ENCODE assay signal across 1 cellular context in the genomic region with DNA sequence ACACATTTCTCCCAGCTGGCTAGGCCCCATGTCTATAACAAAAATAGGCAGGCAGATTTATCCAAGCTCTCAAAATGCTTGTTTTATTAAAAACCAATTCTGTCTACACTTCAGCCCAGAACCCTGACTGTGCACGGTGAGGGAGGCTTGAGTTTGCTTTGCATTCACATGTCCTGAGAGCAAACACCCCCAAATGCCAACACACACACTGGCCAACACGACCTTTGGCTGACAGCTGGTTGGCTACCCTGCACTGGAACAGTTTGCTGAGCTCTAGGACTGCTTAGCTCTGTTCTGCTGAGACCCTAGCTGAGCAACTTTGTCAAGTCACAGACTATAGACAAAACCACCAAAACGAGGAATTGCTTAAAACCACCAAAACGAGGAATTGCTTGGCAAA.
TF ChIP-seq lines count a peak whose summit lies in the region.

No MANE protein-coding gene starts in this region.

TF ChIP-seq in HepG2, 621 proteins besides CTCF, POLR2A, EP300 and RAD21 (continued from another document and continues in another):
- TF ChIP-seq, protein P1, sequence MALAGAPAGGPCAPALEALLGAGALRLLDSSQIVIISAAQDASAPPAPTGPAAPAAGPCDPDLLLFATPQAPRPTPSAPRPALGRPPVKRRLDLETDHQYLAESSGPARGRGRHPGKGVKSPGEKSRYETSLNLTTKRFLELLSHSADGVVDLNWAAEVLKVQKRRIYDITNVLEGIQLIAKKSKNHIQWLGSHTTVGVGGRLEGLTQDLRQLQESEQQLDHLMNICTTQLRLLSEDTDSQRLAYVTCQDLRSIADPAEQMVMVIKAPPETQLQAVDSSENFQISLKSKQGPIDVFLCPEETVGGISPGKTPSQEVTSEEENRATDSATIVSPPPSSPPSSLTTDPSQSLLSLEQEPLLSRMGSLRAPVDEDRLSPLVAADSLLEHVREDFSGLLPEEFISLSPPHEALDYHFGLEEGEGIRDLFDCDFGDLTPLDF (CRISPR knock-in tag; IDR thresholded peaks at IDR 0.05) = no peak
- TF ChIP-seq ZNF143 (CRISPR knock-in tag; IDR thresholded peaks at IDR 0.05) = no peak
- no peak for TF ChIP-seq ZFP62 (CRISPR knock-in tag; IDR thresholded peaks at IDR 0.05)
- peak; percentile 88 for TF ChIP-seq KMT2A (CRISPR knock-in tag; IDR thresholded peaks at IDR 0.05)
- no peak for TF ChIP-seq CBX5 (CRISPR knock-in tag; IDR thresholded peaks at IDR 0.05; ENCODE audit: borderline replicate concordance)
- TF ChIP-seq, protein P2, sequence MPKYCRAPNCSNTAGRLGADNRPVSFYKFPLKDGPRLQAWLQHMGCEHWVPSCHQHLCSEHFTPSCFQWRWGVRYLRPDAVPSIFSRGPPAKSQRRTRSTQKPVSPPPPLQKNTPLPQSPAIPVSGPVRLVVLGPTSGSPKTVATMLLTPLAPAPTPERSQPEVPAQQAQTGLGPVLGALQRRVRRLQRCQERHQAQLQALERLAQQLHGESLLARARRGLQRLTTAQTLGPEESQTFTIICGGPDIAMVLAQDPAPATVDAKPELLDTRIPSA (CRISPR knock-in tag; IDR thresholded peaks at IDR 0.05; ENCODE audit: borderline replicate concordance) = no peak
- no peak for TF ChIP-seq ZNF317 (CRISPR knock-in tag; IDR thresholded peaks at IDR 0.05)
- no peak for TF ChIP-seq ZNF17 (CRISPR knock-in tag; IDR thresholded peaks at IDR 0.05)
- TF ChIP-seq TBX2 (CRISPR knock-in tag; IDR thresholded peaks at IDR 0.05; ENCODE audit: borderline replicate concordance) = peak; percentile 60; the same call in 1 of the 2 replicates
- no peak for TF ChIP-seq GTF3A (CRISPR knock-in tag; conservative IDR thresholded peaks at IDR 0.05)
- TF ChIP-seq, protein P3, sequence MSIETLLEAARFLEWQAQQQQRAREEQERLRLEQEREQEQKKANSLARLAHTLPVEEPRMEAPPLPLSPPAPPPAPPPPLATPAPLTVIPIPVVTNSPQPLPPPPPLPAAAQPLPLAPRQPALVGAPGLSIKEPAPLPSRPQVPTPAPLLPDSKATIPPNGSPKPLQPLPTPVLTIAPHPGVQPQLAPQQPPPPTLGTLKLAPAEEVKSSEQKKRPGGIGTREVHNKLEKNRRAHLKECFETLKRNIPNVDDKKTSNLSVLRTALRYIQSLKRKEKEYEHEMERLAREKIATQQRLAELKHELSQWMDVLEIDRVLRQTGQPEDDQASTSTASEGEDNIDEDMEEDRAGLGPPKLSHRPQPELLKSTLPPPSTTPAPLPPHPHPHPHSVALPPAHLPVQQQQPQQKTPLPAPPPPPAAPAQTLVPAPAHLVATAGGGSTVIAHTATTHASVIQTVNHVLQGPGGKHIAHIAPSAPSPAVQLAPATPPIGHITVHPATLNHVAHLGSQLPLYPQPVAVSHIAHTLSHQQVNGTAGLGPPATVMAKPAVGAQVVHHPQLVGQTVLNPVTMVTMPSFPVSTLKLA (IDR thresholded peaks at IDR 0.05) = no peak
- no peak for TF ChIP-seq SCMH1 (CRISPR knock-in tag; IDR thresholded peaks at IDR 0.05; ENCODE audit: borderline replicate concordance)
- TF ChIP-seq PHF20 (CRISPR knock-in tag; IDR thresholded peaks at IDR 0.05) = no peak
- no peak for TF ChIP-seq HDAC6 (IDR thresholded peaks at IDR 0.05; ENCODE audit: low read depth, low read length)
- no peak for TF ChIP-seq CBX2 (IDR thresholded peaks at IDR 0.05; ENCODE audit: low read depth, low read length)
- TF ChIP-seq CBX2 (CRISPR knock-in tag; IDR thresholded peaks at IDR 0.05; ENCODE audit: low read depth) = no peak
- TF ChIP-seq HNRNPH1 (optimal IDR thresholded peaks at IDR 0.05; ENCODE audit: low read depth, low read length) = no peak
- TF ChIP-seq U2AF1 (optimal IDR thresholded peaks at IDR 0.05; ENCODE audit: low read depth, low read length) = no peak
- TF ChIP-seq HOXD1 (CRISPR knock-in tag; IDR thresholded peaks at IDR 0.05) = no peak
- TF ChIP-seq MIER2 (CRISPR knock-in tag; IDR thresholded peaks at IDR 0.05) = peak; percentile 65; the same call in 1 of the 2 replicates
- TF ChIP-seq, protein P4, sequence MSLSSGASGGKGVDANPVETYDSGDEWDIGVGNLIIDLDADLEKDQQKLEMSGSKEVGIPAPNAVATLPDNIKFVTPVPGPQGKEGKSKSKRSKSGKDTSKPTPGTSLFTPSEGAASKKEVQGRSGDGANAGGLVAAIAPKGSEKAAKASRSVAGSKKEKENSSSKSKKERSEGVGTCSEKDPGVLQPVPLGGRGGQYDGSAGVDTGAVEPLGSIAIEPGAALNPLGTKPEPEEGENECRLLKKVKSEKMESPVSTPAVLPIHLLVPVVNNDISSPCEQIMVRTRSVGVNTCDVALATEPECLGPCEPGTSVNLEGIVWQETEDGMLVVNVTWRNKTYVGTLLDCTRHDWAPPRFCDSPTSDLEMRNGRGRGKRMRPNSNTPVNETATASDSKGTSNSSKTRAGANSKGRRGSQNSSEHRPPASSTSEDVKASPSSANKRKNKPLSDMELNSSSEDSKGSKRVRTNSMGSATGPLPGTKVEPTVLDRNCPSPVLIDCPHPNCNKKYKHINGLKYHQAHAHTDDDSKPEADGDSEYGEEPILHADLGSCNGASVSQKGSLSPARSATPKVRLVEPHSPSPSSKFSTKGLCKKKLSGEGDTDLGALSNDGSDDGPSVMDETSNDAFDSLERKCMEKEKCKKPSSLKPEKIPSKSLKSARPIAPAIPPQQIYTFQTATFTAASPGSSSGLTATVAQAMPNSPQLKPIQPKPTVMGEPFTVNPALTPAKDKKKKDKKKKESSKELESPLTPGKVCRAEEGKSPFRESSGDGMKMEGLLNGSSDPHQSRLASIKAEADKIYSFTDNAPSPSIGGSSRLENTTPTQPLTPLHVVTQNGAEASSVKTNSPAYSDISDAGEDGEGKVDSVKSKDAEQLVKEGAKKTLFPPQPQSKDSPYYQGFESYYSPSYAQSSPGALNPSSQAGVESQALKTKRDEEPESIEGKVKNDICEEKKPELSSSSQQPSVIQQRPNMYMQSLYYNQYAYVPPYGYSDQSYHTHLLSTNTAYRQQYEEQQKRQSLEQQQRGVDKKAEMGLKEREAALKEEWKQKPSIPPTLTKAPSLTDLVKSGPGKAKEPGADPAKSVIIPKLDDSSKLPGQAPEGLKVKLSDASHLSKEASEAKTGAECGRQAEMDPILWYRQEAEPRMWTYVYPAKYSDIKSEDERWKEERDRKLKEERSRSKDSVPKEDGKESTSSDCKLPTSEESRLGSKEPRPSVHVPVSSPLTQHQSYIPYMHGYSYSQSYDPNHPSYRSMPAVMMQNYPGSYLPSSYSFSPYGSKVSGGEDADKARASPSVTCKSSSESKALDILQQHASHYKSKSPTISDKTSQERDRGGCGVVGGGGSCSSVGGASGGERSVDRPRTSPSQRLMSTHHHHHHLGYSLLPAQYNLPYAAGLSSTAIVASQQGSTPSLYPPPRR (CRISPR knock-in tag; IDR thresholded peaks at IDR 0.05; ENCODE audit: borderline replicate concordance) = no peak
- TF ChIP-seq, protein P5, sequence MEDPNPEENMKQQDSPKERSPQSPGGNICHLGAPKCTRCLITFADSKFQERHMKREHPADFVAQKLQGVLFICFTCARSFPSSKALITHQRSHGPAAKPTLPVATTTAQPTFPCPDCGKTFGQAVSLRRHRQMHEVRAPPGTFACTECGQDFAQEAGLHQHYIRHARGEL (CRISPR knock-in tag; IDR thresholded peaks at IDR 0.05) = no peak
- TF ChIP-seq, protein P6, sequence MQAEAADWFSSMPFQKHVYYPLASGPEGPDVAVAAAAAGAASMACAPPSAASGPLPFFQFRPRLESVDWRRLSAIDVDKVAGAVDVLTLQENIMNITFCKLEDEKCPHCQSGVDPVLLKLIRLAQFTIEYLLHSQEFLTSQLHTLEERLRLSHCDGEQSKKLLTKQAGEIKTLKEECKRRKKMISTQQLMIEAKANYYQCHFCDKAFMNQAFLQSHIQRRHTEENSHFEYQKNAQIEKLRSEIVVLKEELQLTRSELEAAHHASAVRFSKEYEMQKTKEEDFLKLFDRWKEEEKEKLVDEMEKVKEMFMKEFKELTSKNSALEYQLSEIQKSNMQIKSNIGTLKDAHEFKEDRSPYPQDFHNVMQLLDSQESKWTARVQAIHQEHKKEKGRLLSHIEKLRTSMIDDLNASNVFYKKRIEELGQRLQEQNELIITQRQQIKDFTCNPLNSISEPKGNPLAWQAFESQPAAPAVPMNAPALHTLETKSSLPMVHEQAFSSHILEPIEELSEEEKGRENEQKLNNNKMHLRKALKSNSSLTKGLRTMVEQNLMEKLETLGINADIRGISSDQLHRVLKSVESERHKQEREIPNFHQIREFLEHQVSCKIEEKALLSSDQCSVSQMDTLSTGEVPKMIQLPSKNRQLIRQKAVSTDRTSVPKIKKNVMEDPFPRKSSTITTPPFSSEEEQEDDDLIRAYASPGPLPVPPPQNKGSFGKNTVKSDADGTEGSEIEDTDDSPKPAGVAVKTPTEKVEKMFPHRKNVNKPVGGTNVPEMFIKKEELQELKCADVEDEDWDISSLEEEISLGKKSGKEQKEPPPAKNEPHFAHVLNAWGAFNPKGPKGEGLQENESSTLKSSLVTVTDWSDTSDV (CRISPR knock-in tag; IDR thresholded peaks at IDR 0.05) = no peak
- no peak; the same call in 1 of the 2 replicates for TF ChIP-seq ZSCAN21 (CRISPR knock-in tag; IDR thresholded peaks at IDR 0.05; ENCODE audit: borderline replicate concordance)
- no peak for TF ChIP-seq ZNF619 (CRISPR knock-in tag; IDR thresholded peaks at IDR 0.05)
- no peak for TF ChIP-seq ZBTB7A (CRISPR knock-in tag; IDR thresholded peaks at IDR 0.05)
- TF ChIP-seq TSC22D2 (CRISPR knock-in tag; IDR thresholded peaks at IDR 0.05; ENCODE audit: borderline replicate concordance) = no peak
- TF ChIP-seq, protein P7, sequence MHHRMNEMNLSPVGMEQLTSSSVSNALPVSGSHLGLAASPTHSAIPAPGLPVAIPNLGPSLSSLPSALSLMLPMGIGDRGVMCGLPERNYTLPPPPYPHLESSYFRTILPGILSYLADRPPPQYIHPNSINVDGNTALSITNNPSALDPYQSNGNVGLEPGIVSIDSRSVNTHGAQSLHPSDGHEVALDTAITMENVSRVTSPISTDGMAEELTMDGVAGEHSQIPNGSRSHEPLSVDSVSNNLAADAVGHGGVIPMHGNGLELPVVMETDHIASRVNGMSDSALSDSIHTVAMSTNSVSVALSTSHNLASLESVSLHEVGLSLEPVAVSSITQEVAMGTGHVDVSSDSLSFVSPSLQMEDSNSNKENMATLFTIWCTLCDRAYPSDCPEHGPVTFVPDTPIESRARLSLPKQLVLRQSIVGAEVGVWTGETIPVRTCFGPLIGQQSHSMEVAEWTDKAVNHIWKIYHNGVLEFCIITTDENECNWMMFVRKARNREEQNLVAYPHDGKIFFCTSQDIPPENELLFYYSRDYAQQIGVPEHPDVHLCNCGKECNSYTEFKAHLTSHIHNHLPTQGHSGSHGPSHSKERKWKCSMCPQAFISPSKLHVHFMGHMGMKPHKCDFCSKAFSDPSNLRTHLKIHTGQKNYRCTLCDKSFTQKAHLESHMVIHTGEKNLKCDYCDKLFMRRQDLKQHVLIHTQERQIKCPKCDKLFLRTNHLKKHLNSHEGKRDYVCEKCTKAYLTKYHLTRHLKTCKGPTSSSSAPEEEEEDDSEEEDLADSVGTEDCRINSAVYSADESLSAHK (CRISPR knock-in tag; IDR thresholded peaks at IDR 0.05; ENCODE audit: borderline replicate concordance) = no peak
- no peak for TF ChIP-seq PAWR (CRISPR knock-in tag; IDR thresholded peaks at IDR 0.05; ENCODE audit: borderline replicate concordance)
- peak; percentile 47; the same call in 1 of the 2 replicates for TF ChIP-seq MYC (CRISPR knock-in tag; IDR thresholded peaks at IDR 0.05; ENCODE audit: borderline replicate concordance)
- no peak for TF ChIP-seq NBN (conservative IDR thresholded peaks at IDR 0.05)
- TF ChIP-seq ZNF569 (CRISPR knock-in tag; IDR thresholded peaks at IDR 0.05; ENCODE audit: borderline replicate concordance) = no peak
- no peak for TF ChIP-seq ZNF263 (CRISPR knock-in tag; IDR thresholded peaks at IDR 0.05)
- no peak for TF ChIP-seq HNRNPK (IDR thresholded peaks at IDR 0.05; ENCODE audit: low read depth, low read length, poor library complexity, severe bottlenecking)
- TF ChIP-seq IKZF4 (CRISPR knock-in tag; IDR thresholded peaks at IDR 0.05; ENCODE audit: borderline replicate concordance, low read depth, not compliant biosample characterization) = no peak
- TF ChIP-seq ATM (IDR thresholded peaks at IDR 0.05; ENCODE audit: borderline replicate concordance) = no peak
- TF ChIP-seq ZSCAN29 (CRISPR knock-in tag; conservative IDR thresholded peaks at IDR 0.05) = no peak
- TF ChIP-seq XRCC5 (optimal IDR thresholded peaks at IDR 0.05; ENCODE audit: low read length) = no peak
- TF ChIP-seq, protein P8, sequence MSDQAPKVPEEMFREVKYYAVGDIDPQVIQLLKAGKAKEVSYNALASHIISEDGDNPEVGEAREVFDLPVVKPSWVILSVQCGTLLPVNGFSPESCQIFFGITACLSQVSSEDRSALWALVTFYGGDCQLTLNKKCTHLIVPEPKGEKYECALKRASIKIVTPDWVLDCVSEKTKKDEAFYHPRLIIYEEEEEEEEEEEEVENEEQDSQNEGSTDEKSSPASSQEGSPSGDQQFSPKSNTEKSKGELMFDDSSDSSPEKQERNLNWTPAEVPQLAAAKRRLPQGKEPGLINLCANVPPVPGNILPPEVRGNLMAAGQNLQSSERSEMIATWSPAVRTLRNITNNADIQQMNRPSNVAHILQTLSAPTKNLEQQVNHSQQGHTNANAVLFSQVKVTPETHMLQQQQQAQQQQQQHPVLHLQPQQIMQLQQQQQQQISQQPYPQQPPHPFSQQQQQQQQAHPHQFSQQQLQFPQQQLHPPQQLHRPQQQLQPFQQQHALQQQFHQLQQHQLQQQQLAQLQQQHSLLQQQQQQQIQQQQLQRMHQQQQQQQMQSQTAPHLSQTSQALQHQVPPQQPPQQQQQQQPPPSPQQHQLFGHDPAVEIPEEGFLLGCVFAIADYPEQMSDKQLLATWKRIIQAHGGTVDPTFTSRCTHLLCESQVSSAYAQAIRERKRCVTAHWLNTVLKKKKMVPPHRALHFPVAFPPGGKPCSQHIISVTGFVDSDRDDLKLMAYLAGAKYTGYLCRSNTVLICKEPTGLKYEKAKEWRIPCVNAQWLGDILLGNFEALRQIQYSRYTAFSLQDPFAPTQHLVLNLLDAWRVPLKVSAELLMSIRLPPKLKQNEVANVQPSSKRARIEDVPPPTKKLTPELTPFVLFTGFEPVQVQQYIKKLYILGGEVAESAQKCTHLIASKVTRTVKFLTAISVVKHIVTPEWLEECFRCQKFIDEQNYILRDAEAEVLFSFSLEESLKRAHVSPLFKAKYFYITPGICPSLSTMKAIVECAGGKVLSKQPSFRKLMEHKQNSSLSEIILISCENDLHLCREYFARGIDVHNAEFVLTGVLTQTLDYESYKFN (CRISPR knock-in tag; conservative IDR thresholded peaks at IDR 0.05) = peak; percentile 76
- no peak for TF ChIP-seq ZNF891 (CRISPR knock-in tag; IDR thresholded peaks at IDR 0.05)
- TF ChIP-seq STAG1 (CRISPR knock-in tag; IDR thresholded peaks at IDR 0.05) = no peak
- no peak for TF ChIP-seq REXO4 (CRISPR knock-in tag; IDR thresholded peaks at IDR 0.05; ENCODE audit: borderline replicate concordance)
- TF ChIP-seq HOXA7 (CRISPR knock-in tag; IDR thresholded peaks at IDR 0.05) = no peak
- TF ChIP-seq AHR (CRISPR knock-in tag; IDR thresholded peaks at IDR 0.05) = no peak
- TF ChIP-seq TGIF2 (CRISPR knock-in tag; IDR thresholded peaks at IDR 0.05) = no peak
- no peak for TF ChIP-seq ZNF775 (CRISPR knock-in tag; IDR thresholded peaks at IDR 0.05; ENCODE audit: borderline replicate concordance)
